Comparison of ENCODE assay signal across 2 cellular contexts in the genomic region with DNA sequence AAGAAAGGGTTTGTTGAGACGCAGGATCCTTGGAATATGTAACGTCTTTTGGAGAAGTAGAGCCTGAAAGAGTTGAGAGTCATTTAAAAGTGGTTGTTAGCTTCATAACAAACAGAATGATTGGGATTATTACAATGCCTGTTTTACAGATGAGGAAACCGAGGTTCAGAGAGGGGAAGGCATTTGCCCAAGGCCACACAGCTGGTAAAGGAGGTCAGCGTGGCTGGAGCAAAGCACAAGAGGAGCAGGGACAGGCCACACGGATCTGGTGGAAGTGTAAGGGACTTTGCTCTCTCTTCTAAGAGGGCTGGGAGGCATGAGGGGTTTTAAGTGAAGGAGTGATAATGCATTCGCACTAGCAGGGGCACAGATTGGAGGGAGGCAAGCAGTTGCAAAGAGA.
TF ChIP-seq lines count a peak whose summit lies in the region.

No MANE protein-coding gene starts in this region.

TF ChIP-seq in HepG2, 621 proteins besides CTCF, POLR2A, EP300 and RAD21:
- TF ChIP-seq, protein P1, sequence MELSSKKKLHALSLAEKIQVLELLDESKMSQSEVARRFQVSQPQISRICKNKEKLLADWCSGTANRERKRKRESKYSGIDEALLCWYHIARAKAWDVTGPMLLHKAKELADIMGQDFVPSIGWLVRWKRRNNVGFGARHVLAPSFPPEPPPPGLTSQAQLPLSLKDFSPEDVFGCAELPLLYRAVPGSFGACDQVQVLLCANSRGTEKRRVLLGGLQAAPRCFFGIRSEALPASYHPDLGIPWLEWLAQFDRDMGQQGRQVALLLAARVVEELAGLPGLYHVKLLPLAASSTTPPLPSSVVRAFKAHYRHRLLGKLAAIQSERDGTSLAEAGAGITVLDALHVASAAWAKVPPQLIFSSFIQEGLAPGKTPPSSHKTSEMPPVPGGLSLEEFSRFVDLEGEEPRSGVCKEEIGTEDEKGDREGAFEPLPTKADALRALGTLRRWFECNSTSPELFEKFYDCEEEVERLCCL (CRISPR knock-in tag; IDR thresholded peaks at IDR 0.05; ENCODE audit: borderline replicate concordance), result no peak
- no peak for TF ChIP-seq XBP1 (CRISPR knock-in tag; IDR thresholded peaks at IDR 0.05)
- TF ChIP-seq ZKSCAN1 (IDR thresholded peaks at IDR 0.05; ENCODE audit: low read length), result no peak
- no peak for TF ChIP-seq NR2F1 (CRISPR knock-in tag; IDR thresholded peaks at IDR 0.05)
- no peak for TF ChIP-seq MAFF (IDR thresholded peaks at IDR 0.05; ENCODE audit: low read depth, low read length)
- TF ChIP-seq EZH2 (conservative IDR thresholded peaks at IDR 0.05; ENCODE audit: low read depth, low read length), result no peak
- peak; percentile 80 for TF ChIP-seq ZNF768 (CRISPR knock-in tag; IDR thresholded peaks at IDR 0.05)
- no peak for TF ChIP-seq CC2D1A (CRISPR knock-in tag; IDR thresholded peaks at IDR 0.05)

TF ChIP-seq in IMR-90, 13 proteins besides CTCF, POLR2A, EP300 and RAD21:
- TF ChIP-seq CEBPB (IDR thresholded peaks at IDR 0.05; ENCODE audit: low read depth, low read length), result no peak
- TF ChIP-seq SMC3 (IDR thresholded peaks at IDR 0.05; ENCODE audit: low read depth, low read length), result no peak
- TF ChIP-seq MAZ (IDR thresholded peaks at IDR 0.05; ENCODE audit: borderline replicate concordance, low read depth, low read length), result no peak
- no peak for TF ChIP-seq MXI1 (IDR thresholded peaks at IDR 0.05; ENCODE audit: borderline replicate concordance, low read depth, low read length)
TF ChIP-seq in IMR-90: peak in this region for 0.
